16 cellular contexts compared by ENCODE assay signal in the genomic region with DNA sequence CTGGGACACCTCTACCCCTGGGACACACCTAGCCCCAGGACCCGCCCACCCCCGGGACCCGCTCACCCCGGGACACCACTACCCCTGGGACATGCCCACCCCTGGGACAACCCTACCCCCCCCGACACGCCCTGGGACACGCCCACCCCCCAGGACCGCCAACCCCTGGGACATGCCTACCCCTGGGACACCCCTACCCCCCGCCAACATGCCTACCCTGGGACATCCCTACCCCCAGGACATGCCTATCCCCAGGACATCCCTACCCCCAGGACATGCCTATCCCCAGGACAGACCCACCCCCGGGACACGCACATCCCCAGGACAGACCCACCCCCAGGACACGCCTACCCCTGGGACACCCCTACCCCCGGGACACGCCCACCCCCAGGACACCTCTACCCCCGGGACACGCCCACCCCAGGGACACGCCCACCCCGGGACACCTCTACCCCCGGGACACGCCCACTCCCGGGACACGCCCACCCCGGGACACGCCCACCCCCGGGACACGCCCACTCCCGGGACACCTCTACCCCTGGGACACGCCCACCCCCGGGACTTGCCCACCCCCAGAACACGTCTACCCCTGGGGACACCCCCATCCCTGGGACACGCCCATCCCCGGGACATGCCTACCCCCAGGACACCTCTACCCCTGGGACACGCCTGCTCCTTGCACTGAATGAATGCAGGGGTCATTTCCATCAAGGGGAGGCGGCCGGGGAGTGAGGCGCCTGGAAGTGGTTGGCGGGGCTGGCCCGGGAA. TPM values are rescaled to one million over a fixed set of nuclear protein-coding genes. Genes with fewer than 3 reads are reported as not detected.
DNase-seq lines count a peak whose midpoint lies in the region; ATAC-seq and TF ChIP-seq lines count a peak whose summit lies in the region.
"Had no signal": no experiment of that assay in that cellular context is flagged by ENCODE, and none has a peak within 500 bp of the region (broad histone marks: within the 10 kb centered on the region; RNA-seq: fewer than 3 reads in every experiment).

No MANE protein-coding gene starts in this region.

- no peaks in the 10 kb centered on the region for H3K4me1 ChIP-seq in upper lobe of right lung
- H3K4me1 ChIP-seq: lower lobe of right lung, parathyroid adenoma had no signal

- no peaks in the 10 kb centered on the region for H3K9me3 ChIP-seq in upper lobe of right lung
- H3K9me3 ChIP-seq: lower lobe of right lung had no signal

- intact Hi-C loops in Right ventricle myocardium inferior (cut with DNase I) (no loop called here), cardiac septum (cut with DNase I) (no loop called here), left ventricle myocardium superior (cut with micrococcal nuclease) (no loop called here), upper lobe of right lung (cut with DNase I) (no loop called here)

- POLR2A ChIA-PET in RWPE1 (lab: Yijun Ruan, JAX; ENCODE audit: low non-redundant PET), result no interaction called here

- H3K36me3 ChIP-seq in upper lobe of right lung, result no peaks in the 10 kb centered on the region
- H3K36me3 ChIP-seq: lower lobe of right lung had no signal

- ATAC-seq in Right ventricle myocardium inferior, result peak; percentile 18
- peak; percentile 18 for ATAC-seq in left ventricle myocardium superior
- peak; percentile 7 for ATAC-seq in upper lobe of right lung
- ATAC-seq in HG03159 (IDR thresholded peaks at IDR 0.05; ENCODE audit: unreplicated experiment), result no peak
- no peak for ATAC-seq in HG02852 (IDR thresholded peaks at IDR 0.05; ENCODE audit: unreplicated experiment)
- ATAC-seq: PC-3; stimulated activated naive B cell treated with anti-CD40 and anti-IgM and Interleukin-4, amounts not matched to agents 10 μg/mL and 1 μg/mL and 100 μg/mL, for 72 hours had no signal

- no peak overlapping the region for H3K4me3 ChIP-seq in upper lobe of right lung
- H3K4me3 ChIP-seq: lower lobe of right lung had no signal

- TF ChIP-seq CTCF in RWPE1 (conservative IDR thresholded peaks at IDR 0.05; ENCODE audit: low read depth), result no peak
- TF ChIP-seq CTCF in upper lobe of right lung (IDR thresholded peaks at IDR 0.05), result no peak

- H3K27me3 ChIP-seq in upper lobe of right lung, result peaks cover 5% of the 10 kb centered on the region

- CTCF ChIA-PET in RWPE1 (lab: Yijun Ruan, JAX), result no interaction called here

- DNase-seq in Right ventricle myocardium inferior (ENCODE audit: missing footprints) (peak; percentile 50), cardiac septum (ENCODE audit: low spot score) (no peak), RWPE1 (ENCODE audit: low spot score) (peak; percentile 26), left ventricle myocardium superior (no peak), upper lobe of right lung (peak; percentile 58), GF-D8 (lab: John Stamatoyannopoulos, UW) (no peak)
- DNase-seq: activated effector memory CD4-positive, alpha-beta T cell treated with Interleukin-2 at 50 U/mL for 16 hours; lower lobe of right lung; NCI-H2029 treated with DMSO at 0.1 percent for 48 hours; NCI-H524 treated with DMSO at 0.1 percent for 48 hours; PC-3; stimulated activated naive B cell treated with anti-CD40 and anti-IgM and Interleukin-4, amounts not matched to agents 10 μg/mL and 1 μg/mL and 100 μg/mL, for 72 hours had no signal

- H3K27ac ChIP-seq in RWPE1, result no peak overlapping the region
- H3K27ac ChIP-seq in upper lobe of right lung, result no peak overlapping the region
- H3K27ac ChIP-seq: lower lobe of right lung, parathyroid adenoma had no signal

RNA-seq across cellular contexts. Expression of gene ADPRHL1, which starts 32.3 kb away (rescaled TPM):
- total RNA-seq in Right ventricle myocardium inferior (468 TPM), cardiac septum (480 TPM), left ventricle myocardium superior (442 TPM), upper lobe of right lung (1.9 TPM)

RNA-seq across cellular contexts. Expression of gene GRTP1, which starts 57.1 kb away (rescaled TPM):
- total RNA-seq in Right ventricle myocardium inferior (1.5 TPM), cardiac septum (0.70 TPM), left ventricle myocardium superior (0.94 TPM), upper lobe of right lung (6.1 TPM)
- total RNA-seq: activated CD8-positive, alpha-beta memory T cell treated with anti-CD3 and anti-CD28 coated beads for 36 hours had no signal

Comparison
In these comparisons a context has a peak if more than half of its experiments do, and no peak if none do; other contexts are left out.
1. DNase-seq: peak in Right ventricle myocardium inferior (single experiment), RWPE1 (single experiment) and upper lobe of right lung (single experiment); none in cardiac septum (single experiment), left ventricle myocardium superior (single experiment) and GF-D8 (single experiment).
2. ATAC-seq: peak in Right ventricle myocardium inferior (single experiment), left ventricle myocardium superior (single experiment) and upper lobe of right lung (single experiment); none in HG03159 (single experiment) and HG02852 (single experiment).
3. RNA of gene ADPRHL1, which starts 32.3 kb away (total RNA-seq): 480 TPM in cardiac septum (single experiment), 468 TPM in Right ventricle myocardium inferior (single experiment) and 442 TPM in left ventricle myocardium superior (single experiment); 1.9 TPM in upper lobe of right lung (single experiment); every median in the first group is over 100 times any median in the second.